Comparison of ENCODE assay signal across 24 cellular contexts in genomic region chrX:125444659-125445058, GRCh38.
"Had no signal": no experiment of that assay in that cellular context is flagged by ENCODE, and none has a peak within 500 bp of the region (broad histone marks: within the 10 kb centered on the region; RNA-seq: fewer than 3 reads in every experiment).

No MANE protein-coding gene starts in this region.

- H3K27ac ChIP-seq: foreskin keratinocyte, heart right ventricle, tibial artery had no signal

- H3K4me3 Mint-ChIP-seq: activated CD4-positive, alpha-beta memory T cell treated with anti-CD3 and anti-CD28 coated beads, Interleukin-2, amount 10 ng/mL, durations not matched to agents 7 days and 5 days; activated CD8-positive, alpha-beta memory T cell treated with anti-CD3 and anti-CD28 coated beads, Interleukin-2, amount 10 ng/mL, durations not matched to agents 7 days and 5 days; activated naive CD4-positive, alpha-beta T cell treated with anti-CD3 and anti-CD28 coated beads for 36 hours; activated T-helper 17 cell treated with anti-CD3 and anti-CD28 coated beads, Interleukin-2, amount 50 U/mL, for 72 hours; dendritic cell treated with granulocyte-macrophage colony-stimulating factor and Interleukin-4, amounts not matched to agents 40 ng/mL and 50 ng/mL, for 4 days; immature natural killer cell; mesothelial cell of epicardium; nephron had no signal

- H3K36me3 ChIP-seq: heart right ventricle, tibial artery had no signal

- H3K4me1 Mint-ChIP-seq: activated CD4-positive, alpha-beta memory T cell treated with anti-CD3 and anti-CD28 coated beads, Interleukin-2, amount 10 ng/mL, durations not matched to agents 7 days and 5 days; activated CD8-positive, alpha-beta memory T cell treated with anti-CD3 and anti-CD28 coated beads, Interleukin-2, amount 10 ng/mL, durations not matched to agents 7 days and 5 days; activated T-helper 17 cell treated with anti-CD3 and anti-CD28 coated beads, Interleukin-2, amount 50 U/mL, for 72 hours; immature natural killer cell; nephron had no signal

- H3K27me3 ChIP-seq: foreskin keratinocyte, heart right ventricle, tibial artery had no signal

- H3K4me1 ChIP-seq: foreskin keratinocyte, heart right ventricle, tibial artery had no signal

- H3K27me3 Mint-ChIP-seq: activated CD4-positive, alpha-beta memory T cell treated with anti-CD3 and anti-CD28 coated beads, Interleukin-2, amount 10 ng/mL, durations not matched to agents 7 days and 5 days; activated CD8-positive, alpha-beta memory T cell treated with anti-CD3 and anti-CD28 coated beads, Interleukin-2, amount 10 ng/mL, durations not matched to agents 7 days and 5 days; activated T-helper 17 cell treated with anti-CD3 and anti-CD28 coated beads, Interleukin-2, amount 50 U/mL, for 72 hours; dendritic cell treated with granulocyte-macrophage colony-stimulating factor and Interleukin-4, amounts not matched to agents 40 ng/mL and 50 ng/mL, for 4 days had no signal

- H3K9me3 Mint-ChIP-seq: activated CD4-positive, alpha-beta memory T cell treated with anti-CD3 and anti-CD28 coated beads, Interleukin-2, amount 10 ng/mL, durations not matched to agents 7 days and 5 days had no signal

- H3K27ac Mint-ChIP-seq: activated CD4-positive, alpha-beta memory T cell treated with anti-CD3 and anti-CD28 coated beads, Interleukin-2, amount 10 ng/mL, durations not matched to agents 7 days and 5 days; activated CD8-positive, alpha-beta memory T cell treated with anti-CD3 and anti-CD28 coated beads, Interleukin-2, amount 10 ng/mL, durations not matched to agents 7 days and 5 days; activated naive CD4-positive, alpha-beta T cell treated with anti-CD3 and anti-CD28 coated beads for 36 hours; activated T-helper 17 cell treated with anti-CD3 and anti-CD28 coated beads, Interleukin-2, amount 50 U/mL, for 72 hours; dendritic cell treated with granulocyte-macrophage colony-stimulating factor and Interleukin-4, amounts not matched to agents 40 ng/mL and 50 ng/mL, for 4 days; immature natural killer cell; mesothelial cell of epicardium; nephron had no signal

- FAIRE-seq: endothelial cell of umbilical vein, urothelium cell line had no signal

- ATAC-seq: activated CD8-positive, alpha-beta memory T cell treated with anti-CD3 and anti-CD28 coated beads, Interleukin-2, amount 10 ng/mL, durations not matched to agents 7 days and 5 days; activated T-helper 17 cell treated with anti-CD3 and anti-CD28 coated beads, Interleukin-2, amount 50 U/mL, for 72 hours; foreskin keratinocyte; heart right ventricle; left cardiac atrium had no signal

- DNase-seq: activated CD4-positive, alpha-beta memory T cell treated with anti-CD3 and anti-CD28 coated beads, Interleukin-2, amount 10 ng/mL, durations not matched to agents 7 days and 5 days; activated CD4-positive, alpha-beta T cell treated with anti-CD3 and anti-CD28 coated beads for 48 hours; activated CD4-positive, CD25-positive, alpha-beta regulatory T cell; activated CD8-positive, alpha-beta memory T cell treated with anti-CD3 and anti-CD28 coated beads, Interleukin-2, amount 10 ng/mL, durations not matched to agents 7 days and 5 days; activated naive CD4-positive, alpha-beta T cell treated with anti-CD3 and anti-CD28 coated beads for 36 hours; anterior cingulate cortex; effector CD8-positive, alpha-beta T cell; foreskin keratinocyte; heart right ventricle; immature natural killer cell; left cardiac atrium; retina; stimulated activated CD4-positive, alpha-beta T cell treated with anti-CD3 and anti-CD28 coated beads, Interleukin-12 subunit alpha, Interleukin-12 subunit beta, amount 100 ng/mL, for 4 hours; stimulated activated CD4-positive, alpha-beta T cell treated with anti-CD3 and anti-CD28 coated beads, Interleukin-1b, Interleukin-23, amount 100 ng/mL, for 48 hours; stimulated activated CD8-positive, alpha-beta memory T cell treated with anti-CD3 and anti-CD28 coated beads, Interleukin-4, amount 100 ng/mL, for 48 hours; stimulated activated naive CD4-positive, alpha-beta T cell; SW 1271; tibial artery had no signal

- H3K4me3 ChIP-seq: heart right ventricle, tibial artery had no signal
